In genomic region chr15:44984144-44984543, GRCh38 we compare ENCODE assay signal across 15 cellular contexts. TPM values are rescaled to one million over a fixed set of nuclear protein-coding genes. Genes with fewer than 3 reads are reported as not detected.
"Had no signal": no experiment of that assay in that cellular context is flagged by ENCODE, and none has a peak within 500 bp of the region (broad histone marks: within the 10 kb centered on the region; RNA-seq: fewer than 3 reads in every experiment).

No MANE protein-coding gene starts in this region.

RNA-seq across cellular contexts. Expression of gene TERB2, which starts 27.7 kb away (rescaled TPM):
- total RNA-seq: occipital lobe, osteoblast, pulmonary artery endothelial cell, right atrium auricular region, sciatic nerve, smooth muscle cell, spleen, suprapubic skin, transverse colon, upper lobe of right lung, urinary bladder, uterus had no signal
- polyA plus RNA-seq: neural cell, ovary, smooth muscle cell, spleen, thymus, urinary bladder had no signal
